In the genomic region with DNA sequence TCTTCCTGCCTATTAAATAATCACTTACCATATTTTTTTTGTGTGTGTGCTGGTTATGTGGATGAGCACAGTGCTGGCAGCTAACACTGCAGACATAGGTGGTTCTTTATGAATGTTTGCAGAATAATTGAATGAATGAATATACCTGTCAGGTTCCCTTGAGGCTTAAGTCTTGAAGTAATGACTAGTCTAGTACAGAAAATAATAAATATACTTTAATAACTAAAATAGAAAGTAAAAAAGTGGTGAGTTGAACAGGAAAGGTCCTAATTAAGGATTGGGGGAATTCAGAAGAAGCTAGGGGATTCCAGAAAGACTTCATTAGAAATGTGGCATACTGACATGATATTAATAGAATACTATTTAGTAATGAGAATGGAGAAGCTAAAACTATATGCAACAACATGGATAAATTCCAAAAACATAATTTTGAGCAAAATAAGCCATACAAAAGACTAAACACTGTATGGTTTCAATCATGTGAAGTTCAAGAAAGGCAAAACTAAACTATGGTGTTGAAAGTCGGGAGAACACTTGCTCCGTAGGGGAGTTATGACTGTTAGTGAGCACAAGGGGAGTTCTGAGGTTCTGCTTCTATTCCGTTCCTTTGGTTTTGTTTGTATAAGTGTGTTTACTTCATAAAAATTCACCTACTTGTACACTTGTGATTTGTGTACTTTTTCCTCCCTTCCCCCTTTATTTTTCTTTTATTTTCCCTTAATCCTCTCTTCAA, we compare ENCODE assay signal across 1 cellular context.
TF ChIP-seq lines count a peak whose summit lies in the region.

No MANE protein-coding gene starts in this region.

TF ChIP-seq in GM12878, 131 proteins besides CTCF, POLR2A, EP300 and RAD21 (continued from another document and continues in another):
- TF ChIP-seq, protein P1, sequence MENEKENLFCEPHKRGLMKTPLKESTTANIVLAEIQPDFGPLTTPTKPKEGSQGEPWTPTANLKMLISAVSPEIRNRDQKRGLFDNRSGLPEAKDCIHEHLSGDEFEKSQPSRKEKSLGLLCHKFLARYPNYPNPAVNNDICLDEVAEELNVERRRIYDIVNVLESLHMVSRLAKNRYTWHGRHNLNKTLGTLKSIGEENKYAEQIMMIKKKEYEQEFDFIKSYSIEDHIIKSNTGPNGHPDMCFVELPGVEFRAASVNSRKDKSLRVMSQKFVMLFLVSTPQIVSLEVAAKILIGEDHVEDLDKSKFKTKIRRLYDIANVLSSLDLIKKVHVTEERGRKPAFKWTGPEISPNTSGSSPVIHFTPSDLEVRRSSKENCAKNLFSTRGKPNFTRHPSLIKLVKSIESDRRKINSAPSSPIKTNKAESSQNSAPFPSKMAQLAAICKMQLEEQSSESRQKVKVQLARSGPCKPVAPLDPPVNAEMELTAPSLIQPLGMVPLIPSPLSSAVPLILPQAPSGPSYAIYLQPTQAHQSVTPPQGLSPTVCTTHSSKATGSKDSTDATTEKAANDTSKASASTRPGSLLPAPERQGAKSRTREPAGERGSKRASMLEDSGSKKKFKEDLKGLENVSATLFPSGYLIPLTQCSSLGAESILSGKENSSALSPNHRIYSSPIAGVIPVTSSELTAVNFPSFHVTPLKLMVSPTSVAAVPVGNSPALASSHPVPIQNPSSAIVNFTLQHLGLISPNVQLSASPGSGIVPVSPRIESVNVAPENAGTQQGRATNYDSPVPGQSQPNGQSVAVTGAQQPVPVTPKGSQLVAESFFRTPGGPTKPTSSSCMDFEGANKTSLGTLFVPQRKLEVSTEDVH (IDR thresholded peaks at IDR 0.05; ENCODE audit: low read depth, partially characterized antibody), result no peak
- no peak for TF ChIP-seq SUPT20H (IDR thresholded peaks at IDR 0.05; ENCODE audit: borderline replicate concordance, control insufficient read depth, low read depth, low read length)
- TF ChIP-seq, protein P2, sequence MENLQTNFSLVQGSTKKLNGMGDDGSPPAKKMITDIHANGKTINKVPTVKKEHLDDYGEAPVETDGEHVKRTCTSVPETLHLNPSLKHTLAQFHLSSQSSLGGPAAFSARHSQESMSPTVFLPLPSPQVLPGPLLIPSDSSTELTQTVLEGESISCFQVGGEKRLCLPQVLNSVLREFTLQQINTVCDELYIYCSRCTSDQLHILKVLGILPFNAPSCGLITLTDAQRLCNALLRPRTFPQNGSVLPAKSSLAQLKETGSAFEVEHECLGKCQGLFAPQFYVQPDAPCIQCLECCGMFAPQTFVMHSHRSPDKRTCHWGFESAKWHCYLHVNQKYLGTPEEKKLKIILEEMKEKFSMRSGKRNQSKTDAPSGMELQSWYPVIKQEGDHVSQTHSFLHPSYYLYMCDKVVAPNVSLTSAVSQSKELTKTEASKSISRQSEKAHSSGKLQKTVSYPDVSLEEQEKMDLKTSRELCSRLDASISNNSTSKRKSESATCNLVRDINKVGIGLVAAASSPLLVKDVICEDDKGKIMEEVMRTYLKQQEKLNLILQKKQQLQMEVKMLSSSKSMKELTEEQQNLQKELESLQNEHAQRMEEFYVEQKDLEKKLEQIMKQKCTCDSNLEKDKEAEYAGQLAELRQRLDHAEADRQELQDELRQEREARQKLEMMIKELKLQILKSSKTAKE (IDR thresholded peaks at IDR 0.05; ENCODE audit: low read depth, poor library complexity, severe bottlenecking), result no peak
- TF ChIP-seq SP1 (IDR thresholded peaks at IDR 0.05; ENCODE audit: low read depth, low read length), result no peak
- no peak for TF ChIP-seq RELA (IDR thresholded peaks at IDR 0.05; ENCODE audit: borderline replicate concordance, partially characterized antibody)
- TF ChIP-seq TCF3 (IDR thresholded peaks at IDR 0.05; ENCODE audit: borderline replicate concordance, insufficient read depth, low read depth, low read length), result no peak
- TF ChIP-seq, protein P3, sequence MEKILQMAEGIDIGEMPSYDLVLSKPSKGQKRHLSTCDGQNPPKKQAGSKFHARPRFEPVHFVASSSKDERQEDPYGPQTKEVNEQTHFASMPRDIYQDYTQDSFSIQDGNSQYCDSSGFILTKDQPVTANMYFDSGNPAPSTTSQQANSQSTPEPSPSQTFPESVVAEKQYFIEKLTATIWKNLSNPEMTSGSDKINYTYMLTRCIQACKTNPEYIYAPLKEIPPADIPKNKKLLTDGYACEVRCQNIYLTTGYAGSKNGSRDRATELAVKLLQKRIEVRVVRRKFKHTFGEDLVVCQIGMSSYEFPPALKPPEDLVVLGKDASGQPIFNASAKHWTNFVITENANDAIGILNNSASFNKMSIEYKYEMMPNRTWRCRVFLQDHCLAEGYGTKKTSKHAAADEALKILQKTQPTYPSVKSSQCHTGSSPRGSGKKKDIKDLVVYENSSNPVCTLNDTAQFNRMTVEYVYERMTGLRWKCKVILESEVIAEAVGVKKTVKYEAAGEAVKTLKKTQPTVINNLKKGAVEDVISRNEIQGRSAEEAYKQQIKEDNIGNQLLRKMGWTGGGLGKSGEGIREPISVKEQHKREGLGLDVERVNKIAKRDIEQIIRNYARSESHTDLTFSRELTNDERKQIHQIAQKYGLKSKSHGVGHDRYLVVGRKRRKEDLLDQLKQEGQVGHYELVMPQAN (conservative IDR thresholded peaks at IDR 0.05), result no peak
- peak; percentile 60 for TF ChIP-seq JUNB (IDR thresholded peaks at IDR 0.05)
- TF ChIP-seq, protein P4, sequence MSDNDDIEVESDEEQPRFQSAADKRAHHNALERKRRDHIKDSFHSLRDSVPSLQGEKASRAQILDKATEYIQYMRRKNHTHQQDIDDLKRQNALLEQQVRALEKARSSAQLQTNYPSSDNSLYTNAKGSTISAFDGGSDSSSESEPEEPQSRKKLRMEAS (IDR thresholded peaks at IDR 0.05; ENCODE audit: low read depth, low read length), result no peak
- no peak for TF ChIP-seq FOXM1 (IDR thresholded peaks at IDR 0.05; ENCODE audit: low read depth, low read length)
- TF ChIP-seq RBBP5 (conservative IDR thresholded peaks at IDR 0.05), result no peak
- no peak for TF ChIP-seq BMI1 (IDR thresholded peaks at IDR 0.05; ENCODE audit: borderline replicate concordance)
- 0 out of 2 replicates have a peak, but pooled peaks have one; percentile 14 for TF ChIP-seq CREM (IDR thresholded peaks at IDR 0.05; ENCODE audit: low read depth)
- TF ChIP-seq MEF2B (IDR thresholded peaks at IDR 0.05; ENCODE audit: partially characterized antibody, poor library complexity, severe bottlenecking), result peak; percentile 61
- no peak for TF ChIP-seq CHD2 (IDR thresholded peaks at IDR 0.05; ENCODE audit: borderline replicate concordance, low read depth, low read length)
- TF ChIP-seq, protein P5, sequence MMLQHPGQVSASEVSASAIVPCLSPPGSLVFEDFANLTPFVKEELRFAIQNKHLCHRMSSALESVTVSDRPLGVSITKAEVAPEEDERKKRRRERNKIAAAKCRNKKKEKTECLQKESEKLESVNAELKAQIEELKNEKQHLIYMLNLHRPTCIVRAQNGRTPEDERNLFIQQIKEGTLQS (IDR thresholded peaks at IDR 0.05; ENCODE audit: borderline replicate concordance, extremely low read depth, low read depth, low read length), result no peak
- TF ChIP-seq, protein P6, sequence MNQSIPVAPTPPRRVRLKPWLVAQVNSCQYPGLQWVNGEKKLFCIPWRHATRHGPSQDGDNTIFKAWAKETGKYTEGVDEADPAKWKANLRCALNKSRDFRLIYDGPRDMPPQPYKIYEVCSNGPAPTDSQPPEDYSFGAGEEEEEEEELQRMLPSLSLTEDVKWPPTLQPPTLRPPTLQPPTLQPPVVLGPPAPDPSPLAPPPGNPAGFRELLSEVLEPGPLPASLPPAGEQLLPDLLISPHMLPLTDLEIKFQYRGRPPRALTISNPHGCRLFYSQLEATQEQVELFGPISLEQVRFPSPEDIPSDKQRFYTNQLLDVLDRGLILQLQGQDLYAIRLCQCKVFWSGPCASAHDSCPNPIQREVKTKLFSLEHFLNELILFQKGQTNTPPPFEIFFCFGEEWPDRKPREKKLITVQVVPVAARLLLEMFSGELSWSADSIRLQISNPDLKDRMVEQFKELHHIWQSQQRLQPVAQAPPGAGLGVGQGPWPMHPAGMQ (IDR thresholded peaks at IDR 0.05; ENCODE audit: borderline replicate concordance), result no peak
- no peak for TF ChIP-seq MYB (IDR thresholded peaks at IDR 0.05; ENCODE audit: borderline replicate concordance, low read depth, low read length)
- TF ChIP-seq, protein P7, sequence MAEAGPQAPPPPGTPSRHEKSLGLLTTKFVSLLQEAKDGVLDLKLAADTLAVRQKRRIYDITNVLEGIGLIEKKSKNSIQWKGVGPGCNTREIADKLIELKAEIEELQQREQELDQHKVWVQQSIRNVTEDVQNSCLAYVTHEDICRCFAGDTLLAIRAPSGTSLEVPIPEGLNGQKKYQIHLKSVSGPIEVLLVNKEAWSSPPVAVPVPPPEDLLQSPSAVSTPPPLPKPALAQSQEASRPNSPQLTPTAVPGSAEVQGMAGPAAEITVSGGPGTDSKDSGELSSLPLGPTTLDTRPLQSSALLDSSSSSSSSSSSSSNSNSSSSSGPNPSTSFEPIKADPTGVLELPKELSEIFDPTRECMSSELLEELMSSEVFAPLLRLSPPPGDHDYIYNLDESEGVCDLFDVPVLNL (IDR thresholded peaks at IDR 0.05; ENCODE audit: low read depth, low read length), result no peak
- TF ChIP-seq SMARCA5 (IDR thresholded peaks at IDR 0.05), result no peak
- TF ChIP-seq EED (IDR thresholded peaks at IDR 0.05; ENCODE audit: low read depth), result peak; percentile 68
- no peak for TF ChIP-seq ZNF217 (IDR thresholded peaks at IDR 0.05)
- TF ChIP-seq FOS (IDR thresholded peaks at IDR 0.05; ENCODE audit: borderline replicate concordance, extremely low read depth, insufficient read length), result no peak
- TF ChIP-seq PAX8 (IDR thresholded peaks at IDR 0.05), result no peak
- peak; percentile 76 for TF ChIP-seq NFIC (IDR thresholded peaks at IDR 0.05; ENCODE audit: low read depth, low read length)
- no peak for TF ChIP-seq CBX3 (IDR thresholded peaks at IDR 0.05; ENCODE audit: borderline replicate concordance, low read depth)
- peak; percentile 85 for TF ChIP-seq MTA2 (IDR thresholded peaks at IDR 0.05; ENCODE audit: low read depth)
- TF ChIP-seq BHLHE40 (IDR thresholded peaks at IDR 0.05; ENCODE audit: borderline replicate concordance in 1 of 2, low read depth in 2 of 2, low read length in 1 of 2), result no peak
- TF ChIP-seq YY1 (IDR thresholded peaks at IDR 0.05; ENCODE audit: low read depth, low read length), result 0 out of 2 replicates have a peak, but pooled peaks have one; percentile 47
- no peak for TF ChIP-seq TBL1XR1 (IDR thresholded peaks at IDR 0.05; ENCODE audit: low read depth, low read length)
- TF ChIP-seq NFXL1 (IDR thresholded peaks at IDR 0.05; ENCODE audit: borderline replicate concordance), result no peak
- no peak for TF ChIP-seq ETV6 (conservative IDR thresholded peaks at IDR 0.05 in 1 of 2, IDR thresholded peaks at IDR 0.05 in 1 of 2; ENCODE audit: borderline replicate concordance in 1 of 2, low read depth in 1 of 2)
- TF ChIP-seq NR2C2 (IDR thresholded peaks at IDR 0.05; ENCODE audit: borderline replicate concordance, control insufficient read depth, insufficient read length, low read depth), result no peak
- TF ChIP-seq, protein P8, sequence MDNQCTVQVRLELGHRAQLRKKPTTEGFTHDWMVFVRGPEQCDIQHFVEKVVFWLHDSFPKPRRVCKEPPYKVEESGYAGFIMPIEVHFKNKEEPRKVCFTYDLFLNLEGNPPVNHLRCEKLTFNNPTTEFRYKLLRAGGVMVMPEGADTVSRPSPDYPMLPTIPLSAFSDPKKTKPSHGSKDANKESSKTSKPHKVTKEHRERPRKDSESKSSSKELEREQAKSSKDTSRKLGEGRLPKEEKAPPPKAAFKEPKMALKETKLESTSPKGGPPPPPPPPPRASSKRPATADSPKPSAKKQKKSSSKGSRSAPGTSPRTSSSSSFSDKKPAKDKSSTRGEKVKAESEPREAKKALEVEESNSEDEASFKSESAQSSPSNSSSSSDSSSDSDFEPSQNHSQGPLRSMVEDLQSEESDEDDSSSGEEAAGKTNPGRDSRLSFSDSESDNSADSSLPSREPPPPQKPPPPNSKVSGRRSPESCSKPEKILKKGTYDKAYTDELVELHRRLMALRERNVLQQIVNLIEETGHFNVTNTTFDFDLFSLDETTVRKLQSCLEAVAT (IDR thresholded peaks at IDR 0.05), result no peak
- TF ChIP-seq RUNX3 (IDR thresholded peaks at IDR 0.05; ENCODE audit: low read length), result no peak
- TF ChIP-seq PML (IDR thresholded peaks at IDR 0.05; ENCODE audit: low read length), result no peak
- TF ChIP-seq, protein P9, sequence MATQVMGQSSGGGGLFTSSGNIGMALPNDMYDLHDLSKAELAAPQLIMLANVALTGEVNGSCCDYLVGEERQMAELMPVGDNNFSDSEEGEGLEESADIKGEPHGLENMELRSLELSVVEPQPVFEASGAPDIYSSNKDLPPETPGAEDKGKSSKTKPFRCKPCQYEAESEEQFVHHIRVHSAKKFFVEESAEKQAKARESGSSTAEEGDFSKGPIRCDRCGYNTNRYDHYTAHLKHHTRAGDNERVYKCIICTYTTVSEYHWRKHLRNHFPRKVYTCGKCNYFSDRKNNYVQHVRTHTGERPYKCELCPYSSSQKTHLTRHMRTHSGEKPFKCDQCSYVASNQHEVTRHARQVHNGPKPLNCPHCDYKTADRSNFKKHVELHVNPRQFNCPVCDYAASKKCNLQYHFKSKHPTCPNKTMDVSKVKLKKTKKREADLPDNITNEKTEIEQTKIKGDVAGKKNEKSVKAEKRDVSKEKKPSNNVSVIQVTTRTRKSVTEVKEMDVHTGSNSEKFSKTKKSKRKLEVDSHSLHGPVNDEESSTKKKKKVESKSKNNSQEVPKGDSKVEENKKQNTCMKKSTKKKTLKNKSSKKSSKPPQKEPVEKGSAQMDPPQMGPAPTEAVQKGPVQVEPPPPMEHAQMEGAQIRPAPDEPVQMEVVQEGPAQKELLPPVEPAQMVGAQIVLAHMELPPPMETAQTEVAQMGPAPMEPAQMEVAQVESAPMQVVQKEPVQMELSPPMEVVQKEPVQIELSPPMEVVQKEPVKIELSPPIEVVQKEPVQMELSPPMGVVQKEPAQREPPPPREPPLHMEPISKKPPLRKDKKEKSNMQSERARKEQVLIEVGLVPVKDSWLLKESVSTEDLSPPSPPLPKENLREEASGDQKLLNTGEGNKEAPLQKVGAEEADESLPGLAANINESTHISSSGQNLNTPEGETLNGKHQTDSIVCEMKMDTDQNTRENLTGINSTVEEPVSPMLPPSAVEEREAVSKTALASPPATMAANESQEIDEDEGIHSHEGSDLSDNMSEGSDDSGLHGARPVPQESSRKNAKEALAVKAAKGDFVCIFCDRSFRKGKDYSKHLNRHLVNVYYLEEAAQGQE (IDR thresholded peaks at IDR 0.05; ENCODE audit: low read depth, low read length), result no peak
- TF ChIP-seq IKZF2 (IDR thresholded peaks at IDR 0.05), result peak; percentile 46 to 65; a peak in 1 of 4 replicates
- TF ChIP-seq MTA3 (IDR thresholded peaks at IDR 0.05; ENCODE audit: borderline replicate concordance, low read length), result no peak
- TF ChIP-seq, protein P10, sequence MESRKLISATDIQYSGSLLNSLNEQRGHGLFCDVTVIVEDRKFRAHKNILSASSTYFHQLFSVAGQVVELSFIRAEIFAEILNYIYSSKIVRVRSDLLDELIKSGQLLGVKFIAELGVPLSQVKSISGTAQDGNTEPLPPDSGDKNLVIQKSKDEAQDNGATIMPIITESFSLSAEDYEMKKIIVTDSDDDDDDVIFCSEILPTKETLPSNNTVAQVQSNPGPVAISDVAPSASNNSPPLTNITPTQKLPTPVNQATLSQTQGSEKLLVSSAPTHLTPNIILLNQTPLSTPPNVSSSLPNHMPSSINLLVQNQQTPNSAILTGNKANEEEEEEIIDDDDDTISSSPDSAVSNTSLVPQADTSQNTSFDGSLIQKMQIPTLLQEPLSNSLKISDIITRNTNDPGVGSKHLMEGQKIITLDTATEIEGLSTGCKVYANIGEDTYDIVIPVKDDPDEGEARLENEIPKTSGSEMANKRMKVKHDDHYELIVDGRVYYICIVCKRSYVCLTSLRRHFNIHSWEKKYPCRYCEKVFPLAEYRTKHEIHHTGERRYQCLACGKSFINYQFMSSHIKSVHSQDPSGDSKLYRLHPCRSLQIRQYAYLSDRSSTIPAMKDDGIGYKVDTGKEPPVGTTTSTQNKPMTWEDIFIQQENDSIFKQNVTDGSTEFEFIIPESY (IDR thresholded peaks at IDR 0.05), result no peak
